In the genomic region with DNA sequence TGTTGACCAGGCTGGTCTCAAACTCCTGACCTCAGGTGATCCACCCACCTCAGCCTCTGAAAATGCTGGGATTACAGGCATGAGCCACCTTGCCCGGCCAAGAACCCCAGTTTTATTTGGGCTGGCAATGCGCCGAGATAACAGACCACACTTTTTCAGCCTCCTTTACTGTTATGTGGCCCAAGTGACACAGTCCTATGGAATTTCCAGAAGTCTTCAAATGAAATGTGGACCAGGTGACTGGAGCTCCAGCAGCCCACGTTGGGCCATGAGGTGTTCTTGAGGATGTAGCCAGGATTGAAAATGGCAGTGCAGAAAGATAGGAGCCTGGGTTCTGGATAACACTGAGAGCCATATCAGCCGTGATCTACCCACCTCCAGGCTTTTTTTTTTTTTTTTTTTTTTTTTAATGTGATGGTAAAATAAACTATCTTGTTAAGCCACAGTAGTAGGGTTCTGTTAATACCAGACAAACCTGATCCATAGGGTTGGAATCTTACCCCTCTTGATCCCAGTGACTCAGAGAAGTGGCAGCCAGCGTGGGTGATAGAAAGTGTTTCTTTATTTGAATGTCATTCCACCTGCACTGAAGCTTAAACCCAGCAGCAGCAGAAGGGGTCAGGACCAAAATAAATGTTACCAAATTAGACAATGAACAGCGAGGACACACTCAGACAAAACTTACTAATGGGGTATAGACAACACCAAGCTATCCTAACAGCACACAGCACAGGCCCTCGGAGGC, we compare ENCODE assay signal across 22 cellular contexts. TPM values are rescaled to one million over a fixed set of nuclear protein-coding genes. Genes with fewer than 3 reads are reported as not detected.
DNase-seq lines count a peak whose midpoint lies in the region; FAIRE-seq and TF ChIP-seq lines count a peak whose summit lies in the region.
"Had no signal": no experiment of that assay in that cellular context is flagged by ENCODE, and none has a peak within 500 bp of the region (broad histone marks: within the 10 kb centered on the region; RNA-seq: fewer than 3 reads in every experiment).

No MANE protein-coding gene starts in this region.

- H3K27me3 ChIP-seq in bronchial epithelial cell (ENCODE audit: control insufficient read depth, insufficient read depth, low read length) (peaks cover 2% of the 10 kb centered on the region), ascending aorta (no peaks in the 10 kb centered on the region)

- H3K4me3 ChIP-seq in bronchial epithelial cell (ENCODE audit: low read depth, low read length) (no peak overlapping the region), ascending aorta (no peak overlapping the region)
- H3K4me3 ChIP-seq: dorsolateral prefrontal cortex, K562, left ventricle myocardium inferior, tibial artery had no signal

- H3K4me3 Mint-ChIP-seq in neural crest cell = peak overlapping the region; percentile 10
- H3K4me3 Mint-ChIP-seq: activated CD4-positive, alpha-beta T cell treated with anti-CD3 and anti-CD28 coated beads, Interleukin-2, amount 10 ng/mL, durations not matched to agents 24 days and 14 days; activated naive CD4-positive, alpha-beta T cell treated with anti-CD3 and anti-CD28 coated beads, Interleukin-2, amount 50 U/mL, for 24 hours; H9; stimulated activated effector memory CD8-positive, alpha-beta T cell treated with anti-CD3 and anti-CD28 coated beads, Interleukin-12 subunit alpha, Interleukin-12 subunit beta, amount 100 ng/mL, for 72 hours had no signal

- H3K36me3 ChIP-seq in bronchial epithelial cell (ENCODE audit: control insufficient read depth, insufficient read depth, low read length) = no peaks in the 10 kb centered on the region
- H3K36me3 ChIP-seq in ascending aorta = no peaks in the 10 kb centered on the region
- H3K36me3 ChIP-seq: left ventricle myocardium inferior had no signal

- H3K4me1 ChIP-seq in ascending aorta = peaks cover 0 to 4% of the 10 kb centered on the region in 2 donors

- in situ Hi-C loops in KBM-7 (cut with MboI; ENCODE audit: low pct_unique_long_range_greater_than_20kb, low sequenced_read_pairs) = no loop called here

- TF ChIP-seq CTCF in bronchial epithelial cell (IDR thresholded peaks at IDR 0.05; ENCODE audit: insufficient read depth, low read length, severe bottlenecking) (no peak), neural crest cell (conservative IDR thresholded peaks at IDR 0.05) (no peak), ascending aorta (IDR thresholded peaks at IDR 0.05) (no peak)

- H3K4me1 Mint-ChIP-seq in neural crest cell = peaks cover 14% of the 10 kb centered on the region

- H3K27ac Mint-ChIP-seq in neural crest cell (ENCODE audit: unreplicated experiment) = no peak overlapping the region
- H3K27ac Mint-ChIP-seq: activated CD4-positive, alpha-beta T cell treated with anti-CD3 and anti-CD28 coated beads, Interleukin-2, amount 10 ng/mL, durations not matched to agents 24 days and 14 days; activated naive CD4-positive, alpha-beta T cell treated with anti-CD3 and anti-CD28 coated beads, Interleukin-2, amount 50 U/mL, for 24 hours; H9; stimulated activated effector memory CD8-positive, alpha-beta T cell treated with anti-CD3 and anti-CD28 coated beads, Interleukin-12 subunit alpha, Interleukin-12 subunit beta, amount 100 ng/mL, for 72 hours had no signal

- peaks cover 10% of the 10 kb centered on the region for H3K36me3 Mint-ChIP-seq in neural crest cell (ENCODE audit: low read depth)
- H3K36me3 Mint-ChIP-seq: stimulated activated effector memory CD8-positive, alpha-beta T cell treated with anti-CD3 and anti-CD28 coated beads, Interleukin-12 subunit alpha, Interleukin-12 subunit beta, amount 100 ng/mL, for 72 hours had no signal

- H3K27ac ChIP-seq in ascending aorta = no peak overlapping the region
- H3K27ac ChIP-seq: dorsolateral prefrontal cortex, left ventricle myocardium inferior, tibial artery had no signal

- FAIRE-seq in bronchial epithelial cell (lab: Jason Lieb, UNC) = no peak
- no peak for FAIRE-seq in GM19239 (lab: Jason Lieb, UNC)
- FAIRE-seq: D721Med, K562 had no signal

- H3K27me3 Mint-ChIP-seq in neural crest cell (ENCODE audit: low read depth) = peaks cover 32% of the 10 kb centered on the region

- H3K9me3 ChIP-seq in ascending aorta = no peaks in the 10 kb centered on the region
- H3K9me3 ChIP-seq: left ventricle myocardium inferior, tibial artery had no signal

- no peaks in the 10 kb centered on the region for H3K9me3 Mint-ChIP-seq in neural crest cell
- H3K9me3 Mint-ChIP-seq: activated CD4-positive, alpha-beta T cell treated with anti-CD3 and anti-CD28 coated beads, Interleukin-2, amount 10 ng/mL, durations not matched to agents 24 days and 14 days; activated naive CD4-positive, alpha-beta T cell treated with anti-CD3 and anti-CD28 coated beads, Interleukin-2, amount 50 U/mL, for 24 hours; H9; stimulated activated effector memory CD8-positive, alpha-beta T cell treated with anti-CD3 and anti-CD28 coated beads, Interleukin-12 subunit alpha, Interleukin-12 subunit beta, amount 100 ng/mL, for 72 hours had no signal

- intact Hi-C loops in ascending aorta (cut with DNase I) = no loop called here

- DNase-seq in ELR (ENCODE audit: low read depth) (peak; percentile 70), LoVo (ENCODE audit: low spot score) (peak; percentile 28), bronchial epithelial cell (ENCODE audit: low read depth) (peak; percentile 88), neural crest cell (ENCODE audit: low read depth, low spot score) (no peak), ascending aorta (ENCODE audit: low spot score in 2 of 2) (no peak), NCI-H526 treated with DMSO at 0.1 percent for 48 hours (lab: John Stamatoyannopoulos, UW) (no peak), GM19239 (ENCODE audit: insufficient read length, low spot score) (no peak), KBM-7 (no peak)
- DNase-seq: activated CD4-positive, alpha-beta T cell treated with anti-CD3 and anti-CD28 coated beads, Interleukin-2, amount 10 ng/mL, durations not matched to agents 24 days and 14 days; dorsolateral prefrontal cortex; H9; hippocampal formation; left ventricle myocardium inferior; NCI-H1417 treated with DMSO at 0.1 percent for 48 hours; NCI-H2171 treated with DMSO at 0.1 percent for 48 hours; SHP77 treated with DMSO at 0.1 percent for 48 hours; T-helper 9 cell had no signal

RNA-seq across cellular contexts. Expression of gene LHFPL4, which starts 55.6 kb away (rescaled TPM):
- total RNA-seq in bronchial epithelial cell (not detected in 2 replicates), neural crest cell (0.84 and 1.4 TPM in 2 replicates), ascending aorta (not detected)
- total RNA-seq: activated CD4-positive, alpha-beta T cell treated with anti-CD3 and anti-CD28 coated beads, Interleukin-2, amount 10 ng/mL, durations not matched to agents 24 days and 14 days; K562; left ventricle myocardium inferior had no signal

Comparison
In these comparisons a context has a peak if more than half of its experiments do, and no peak if none do; other contexts are left out.
1. DNase-seq: peak in ELR (single experiment), LoVo (single experiment) and bronchial epithelial cell (single experiment); none in neural crest cell (single experiment), ascending aorta (0 of 2), NCI-H526 treated with DMSO at 0.1 percent for 48 hours (single experiment), GM19239 (single experiment) and KBM-7 (single experiment).